ENCODE assay signal across 8 cellular contexts in genomic region chr7:12524794-12525386, GRCh38. TPM values are rescaled to one million over a fixed set of nuclear protein-coding genes. Genes with fewer than 3 reads are reported as not detected.
DNase-seq lines count a peak whose midpoint lies in the region; FAIRE-seq and TF ChIP-seq lines count a peak whose summit lies in the region.

No MANE protein-coding gene starts in this region.

- no peaks in the 10 kb centered on the region for H3K9me3 Mint-ChIP-seq in mesothelial cell of epicardium

- FAIRE-seq in GM12891 (lab: Jason Lieb, UNC): peak; percentile 55

- no peak overlapping the region for H3K4me3 Mint-ChIP-seq in mesothelial cell of epicardium

- H3K27ac Mint-ChIP-seq in mesothelial cell of epicardium: no peak overlapping the region

- DNase-seq in A172 (ENCODE audit: low spot score) (peak; percentile 56), GM12891 (ENCODE audit: insufficient read length, low spot score) (no peak), HS-5 (ENCODE audit: low read depth) (peak; percentile 72), NCI-H82 treated with DMSO at 0.1 percent for 48 hours (lab: John Stamatoyannopoulos, UW; ENCODE audit: unreplicated experiment) (peak; percentile 18), cerebellar cortex (ENCODE audit: low spot score) (peak; percentile 42), mesothelial cell of epicardium (ENCODE audit: low spot score in 2 of 2, unreplicated experiment in 2 of 2) (no peak)
- DNase-seq in activated naive CD4-positive, alpha-beta T cell treated with anti-CD3 and anti-CD28 coated beads, Interleukin-2, amount 50 U/mL, for 16 hours: no peak
- DNase-seq in stimulated activated naive CD4-positive, alpha-beta T cell treated with Interleukin-2 at 50 U/mL for 16 hours (lab: John Stamatoyannopoulos, UW): no peak

- no peaks in the 10 kb centered on the region for H3K27me3 Mint-ChIP-seq in mesothelial cell of epicardium (ENCODE audit: low read depth)

- no peaks in the 10 kb centered on the region for H3K36me3 Mint-ChIP-seq in mesothelial cell of epicardium

- H3K4me1 Mint-ChIP-seq in mesothelial cell of epicardium: peaks cover 12% of the 10 kb centered on the region

- no peak for TF ChIP-seq POLR2A in GM12891 (IDR thresholded peaks at IDR 0.05; ENCODE audit: low read depth, low read length)

- peak; percentile 87 for TF ChIP-seq CTCF in mesothelial cell of epicardium (IDR thresholded peaks at IDR 0.05; ENCODE audit: unreplicated experiment)

TF ChIP-seq in GM12891, 5 proteins besides CTCF, POLR2A, EP300 and RAD21:
- TF ChIP-seq SPI1 (IDR thresholded peaks at IDR 0.05; ENCODE audit: low read depth, low read length) (no peak), TAF1 (IDR thresholded peaks at IDR 0.05; ENCODE audit: low read depth, low read length) (no peak), POLR2AphosphoS5 (IDR thresholded peaks at IDR 0.05; ENCODE audit: low read depth, low read length) (no peak), POU2F2 (IDR thresholded peaks at IDR 0.05; ENCODE audit: low read depth, low read length) (no peak), PAX5 (IDR thresholded peaks at IDR 0.05; ENCODE audit: insufficient read depth, low read length, severe bottlenecking) (no peak)

RNA-seq across cellular contexts. Expression of gene SCIN, which starts 45.6 kb away (rescaled TPM):
- not detected in 2 replicates for total RNA-seq in A172 (2014; rRNA removed; shearing (Covaris generic))
- 0.03 TPM for polyA plus RNA-seq in GM12891 (2012; ENCODE audit: low read depth, missing spikeins)
- 2.5 to 3.9 TPM (median 3.3 TPM) in 3 replicates for total RNA-seq in mesothelial cell of epicardium

Comparison
In these comparisons a context has a peak if more than half of its experiments do, and no peak if none do; other contexts are left out.
1. DNase-seq: peak in A172 (single experiment), HS-5 (single experiment), NCI-H82 treated with DMSO at 0.1 percent for 48 hours (single experiment) and cerebellar cortex (single experiment); none in GM12891 (single experiment), mesothelial cell of epicardium (0 of 2), activated naive CD4-positive, alpha-beta T cell treated with anti-CD3 and anti-CD28 coated beads, Interleukin-2, amount 50 U/mL, for 16 hours (single experiment) and stimulated activated naive CD4-positive, alpha-beta T cell treated with Interleukin-2 at 50 U/mL for 16 hours (single experiment).